ENCODE assay signal across 9 cellular contexts in genomic region chr19:44401787-44402115, GRCh38. TPM values are rescaled to one million over a fixed set of nuclear protein-coding genes. Genes with fewer than 3 reads are reported as not detected.
DNase-seq lines count a peak whose midpoint lies in the region; ATAC-seq, FAIRE-seq and TF ChIP-seq lines count a peak whose summit lies in the region.
"Had no signal": no experiment of that assay in that cellular context is flagged by ENCODE, and none has a peak within 500 bp of the region (broad histone marks: within the 10 kb centered on the region; RNA-seq: fewer than 3 reads in every experiment).

No MANE protein-coding gene starts in this region.

- H3K27ac ChIP-seq in HUES48 (ENCODE audit: low read depth, low read length) (no peak overlapping the region), keratinocyte (ENCODE audit: control insufficient read depth, insufficient read depth, low read length) (no peak overlapping the region), spleen (peak overlapping the region in 2 of 8 donors; percentile 28 to 29)

- no peaks in the 10 kb centered on the region for H3K36me3 ChIP-seq in HUES48 (ENCODE audit: control insufficient read depth, insufficient read depth, low read length)
- H3K36me3 ChIP-seq in adipocyte (ENCODE audit: control insufficient read depth, insufficient read depth, low read length, severe bottlenecking): no peaks in the 10 kb centered on the region
- no peaks in the 10 kb centered on the region for H3K36me3 ChIP-seq in keratinocyte (ENCODE audit: control insufficient read depth in 2 of 2, extremely low read depth in 1 of 2, insufficient read depth in 2 of 2, low read length in 2 of 2)
- H3K36me3 ChIP-seq in spleen: peaks cover 0 to 10% (median 4%) of the 10 kb centered on the region in 6 donors

- H3K9me1 ChIP-seq in keratinocyte (ENCODE audit: control insufficient read depth, extremely low read depth, insufficient read depth, low read length): no peaks in the 10 kb centered on the region

- 36 to 50% (median 47%) methylated on average over 6 of the region's 6 CpGs for WGBS in spleen, 5 donors

- peaks cover 19% of the 10 kb centered on the region for H3K9me3 ChIP-seq in HUES48 (ENCODE audit: control insufficient read depth, insufficient read depth, low read length)
- no peaks in the 10 kb centered on the region for H3K9me3 ChIP-seq in adipocyte (ENCODE audit: control insufficient read depth, low read length)
- no peaks in the 10 kb centered on the region for H3K9me3 ChIP-seq in keratinocyte (ENCODE audit: control insufficient read depth, low read depth, low read length)
- peaks cover 0 to 97% (median 78%) of the 10 kb centered on the region in 8 donors for H3K9me3 ChIP-seq in spleen

- FAIRE-seq in keratinocyte (lab: Jason Lieb, UNC): no peak

- intact Hi-C loops in spleen (cut with DNase I; ENCODE audit: low total_unique reads): no loop called here

- H3K27me3 ChIP-seq in HUES48 (ENCODE audit: control insufficient read depth, insufficient read depth, low read length) (no peaks in the 10 kb centered on the region), adipocyte (replicated peaks; ENCODE audit: control insufficient read depth, insufficient read depth, low read length) (no peaks in the 10 kb centered on the region), keratinocyte (ENCODE audit: control insufficient read depth, extremely low read depth, insufficient read depth, low read length) (no peaks in the 10 kb centered on the region), spleen (replicated peaks in 1 of 7) (no peaks in the 10 kb centered on the region)

- no peak for DNase-seq in adipocyte (ENCODE audit: low read depth)
- DNase-seq in keratinocyte (ENCODE audit: low read depth, low spot score): no peak
- DNase-seq in spleen: no peak
- no peak for DNase-seq in NCI-H2107 treated with DMSO at 0.1 percent for 48 hours (lab: John Stamatoyannopoulos, UW; ENCODE audit: unreplicated experiment)
- no peak for DNase-seq in T-helper 9 cell
- no peak for DNase-seq in NCI-H226
- DNase-seq: KBM-7 had no signal

- H4K20me1 ChIP-seq in keratinocyte (ENCODE audit: control insufficient read depth, extremely low read depth, insufficient read depth, low read length): no peaks in the 10 kb centered on the region

- dilution Hi-C loops in keratinocyte (cut with MboI; ENCODE audit: extremely low pct_ligation_motif_present, low sequenced_read_pairs): no loop called here

- no peak for ATAC-seq in GM18870 (IDR thresholded peaks at IDR 0.05; ENCODE audit: unreplicated experiment)

- H3K79me2 ChIP-seq in keratinocyte (ENCODE audit: control insufficient read depth, insufficient read depth, low read length): no peaks in the 10 kb centered on the region

- H3K4me1 ChIP-seq in HUES48 (ENCODE audit: control insufficient read depth, insufficient read depth, low read length) (no peaks in the 10 kb centered on the region), adipocyte (ENCODE audit: control insufficient read depth, insufficient read depth, low read length) (no peaks in the 10 kb centered on the region), keratinocyte (ENCODE audit: control insufficient read depth, extremely low read depth, insufficient read depth, low read length) (no peaks in the 10 kb centered on the region), spleen (peaks cover 0 to 7% (median 0%) of the 10 kb centered on the region in 6 donors)

- no peak for TF ChIP-seq CTCF in keratinocyte (optimal IDR thresholded peaks at IDR 0.05 in 1 of 3, IDR thresholded peaks at IDR 0.05 in 1 of 3, conservative IDR thresholded peaks at IDR 0.05 in 1 of 3; ENCODE audit: extremely low read depth in 1 of 3, insufficient read depth in 2 of 3, low read length in 3 of 3)
- TF ChIP-seq CTCF in spleen (IDR thresholded peaks at IDR 0.05 in 8 of 11, conservative IDR thresholded peaks at IDR 0.05 in 3 of 11): no peak

- H3K9ac ChIP-seq in HUES48 (ENCODE audit: low read depth, low read length) (no peak overlapping the region), adipocyte (ENCODE audit: low read length) (no peak overlapping the region), keratinocyte (ENCODE audit: control insufficient read depth, extremely low read depth, insufficient read depth, low read length) (no peak overlapping the region)

- peak overlapping the region; percentile 68 for H3K4me2 ChIP-seq in keratinocyte (ENCODE audit: control insufficient read depth, extremely low read depth, insufficient read depth, low read depth, low read length)

- H3K4me3 ChIP-seq in HUES48 (ENCODE audit: low read depth, low read length) (peak overlapping the region; percentile 93), adipocyte (ENCODE audit: low read length) (peak overlapping the region; percentile 85), keratinocyte (ENCODE audit: control insufficient read depth in 2 of 3, extremely low read depth in 1 of 3, insufficient read depth in 2 of 3, low read depth in 1 of 3, low read length in 3 of 3) (peak overlapping the region in 2 of 3 experiments; percentile 58 to 80), spleen (peak overlapping the region in 7 of 8 donors; percentile 50 to 83 (median 57))

- TF ChIP-seq POLR2A in spleen (IDR thresholded peaks at IDR 0.05): no peak

- peak overlapping the region; percentile 91 for H2AFZ ChIP-seq in keratinocyte (ENCODE audit: control insufficient read depth, low read length)

RNA-seq across cellular contexts. Expression of gene ZNF285, which starts 0.3 kb away (rescaled TPM):
- polyA plus RNA-seq in keratinocyte (1.1 to 1.7 TPM (median 1.6 TPM) in 3 replicates), spleen (1 to 10 TPM; 1.4 to 2.9 (median 2.2) TPM)
- 1.2 TPM for polyA plus RNA-seq in keratinocyte (2011; ENCODE audit: low read depth)
- 0.55 and 1.3 TPM in 2 replicates for polyA plus RNA-seq in keratinocyte (2011; cell fraction: cytosol; rRNA removed)
- 2.0 and 3.2 TPM in 2 replicates for polyA plus RNA-seq in keratinocyte (2011; cell fraction: nucleus; rRNA removed)
- 0.88 and 2.0 TPM in 2 replicates for polyA plus RNA-seq in keratinocyte (2012; ENCODE audit: low replicate concordance)
- polyA minus RNA-seq in keratinocyte: 0.13 to 2.1 TPM (median 1.5 TPM) in 3 replicates
- not detected for polyA minus RNA-seq in keratinocyte (2011; cell fraction: cytosol; rRNA and poly(A)+ RNA removed)
- polyA minus RNA-seq in keratinocyte (2011; cell fraction: nucleus; rRNA and poly(A)+ RNA removed): 1.3 and 2.3 TPM in 2 replicates
- total RNA-seq in spleen: 1 to 10 TPM; 1.0 to 4.2 (median 3.2) TPM

RNA-seq across cellular contexts. Expression of gene ZNF112, which starts 45.3 kb away (rescaled TPM):
- polyA plus RNA-seq in keratinocyte (1.9 to 4.6 TPM (median 4.0 TPM) in 3 replicates), spleen (1 to 10 TPM in 2 of 3 donors, under 1 TPM in 1; 0.62 to 1.3 (median 1.0) TPM)
- polyA plus RNA-seq in keratinocyte (2011; ENCODE audit: low read depth): 1.8 TPM
- polyA plus RNA-seq in keratinocyte (2011; cell fraction: cytosol; rRNA removed): 1.3 and 2.2 TPM in 2 replicates
- 6.8 and 13.0 TPM in 2 replicates for polyA plus RNA-seq in keratinocyte (2011; cell fraction: nucleus; rRNA removed)
- polyA plus RNA-seq in keratinocyte (2012; ENCODE audit: low replicate concordance): 1.9 and 2.0 TPM in 2 replicates
- polyA minus RNA-seq in keratinocyte: 0.56 to 5.6 TPM (median 2.1 TPM) in 3 replicates
- polyA minus RNA-seq in keratinocyte (2011; cell fraction: cytosol; rRNA and poly(A)+ RNA removed): 1.5 TPM
- 3.8 and 9.5 TPM in 2 replicates for polyA minus RNA-seq in keratinocyte (2011; cell fraction: nucleus; rRNA and poly(A)+ RNA removed)
- total RNA-seq in spleen: 1 to 10 TPM; 2.7 to 4.7 (median 3.8) TPM

RNA-seq across cellular contexts. Expression of gene ZNF229, which starts 46.5 kb away (rescaled TPM):
- 4.8 to 6.7 TPM (median 5.9 TPM) in 3 replicates for polyA plus RNA-seq in keratinocyte
- 3.3 TPM for polyA plus RNA-seq in keratinocyte (2011; ENCODE audit: low read depth)
- 3.1 and 4.1 TPM in 2 replicates for polyA plus RNA-seq in keratinocyte (2011; cell fraction: cytosol; rRNA removed)
- polyA plus RNA-seq in keratinocyte (2011; cell fraction: nucleus; rRNA removed): 7.5 and 10.1 TPM in 2 replicates
- polyA plus RNA-seq in keratinocyte (2012; ENCODE audit: low replicate concordance): 3.4 and 4.5 TPM in 2 replicates
- 2.6 to 12.3 TPM (median 8.3 TPM) in 3 replicates for polyA minus RNA-seq in keratinocyte
- 5.8 TPM for polyA minus RNA-seq in keratinocyte (2011; cell fraction: cytosol; rRNA and poly(A)+ RNA removed)
- polyA minus RNA-seq in keratinocyte (2011; cell fraction: nucleus; rRNA and poly(A)+ RNA removed): 11.6 and 11.7 TPM in 2 replicates
- total RNA-seq in spleen: 1 to 10 TPM; 1.9 to 7.6 (median 5.6) TPM
- 1 to 10 TPM in 2 of 3 donors, under 1 TPM in 1; 0.83 to 1.5 (median 1.2) TPM for polyA plus RNA-seq in spleen
